ENCODE assay signal across 18 cellular contexts in the genomic region with DNA sequence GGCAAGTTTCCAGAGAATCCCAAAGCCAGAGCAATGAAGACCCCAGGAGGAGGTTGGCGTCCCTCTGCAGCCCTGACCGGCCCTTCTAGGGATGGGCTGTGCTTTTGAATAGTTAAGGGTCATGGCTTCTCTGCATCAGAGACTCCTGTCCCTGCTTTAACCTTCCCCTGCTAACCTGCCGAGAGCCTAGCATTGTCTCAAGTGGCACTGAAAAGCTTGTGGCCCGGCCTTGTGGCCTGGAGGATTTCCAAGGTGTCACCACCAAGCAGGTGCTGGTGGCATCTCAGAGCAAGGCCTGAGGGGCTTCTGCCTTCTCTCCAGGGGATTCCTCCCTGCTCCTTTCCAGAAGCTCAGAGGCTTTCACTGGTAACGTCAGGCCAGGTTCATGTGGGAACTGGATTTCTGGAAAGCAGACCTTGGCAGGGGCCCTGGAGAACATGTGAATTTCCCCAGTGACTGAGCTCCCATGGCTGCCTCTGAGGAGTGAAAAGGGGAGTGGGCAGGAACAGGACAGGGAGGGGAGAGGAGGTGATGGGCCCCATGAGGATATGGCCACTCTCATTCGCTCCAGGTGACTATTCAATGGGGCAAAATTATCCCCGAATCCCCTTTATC.
DNase-seq lines count a peak whose midpoint lies in the region; ATAC-seq and TF ChIP-seq lines count a peak whose summit lies in the region.
"Had no signal": no experiment of that assay in that cellular context is flagged by ENCODE, and none has a peak within 500 bp of the region (broad histone marks: within the 10 kb centered on the region; RNA-seq: fewer than 3 reads in every experiment).

No MANE protein-coding gene starts in this region.

- in situ Hi-C loops in GM13976 (cut with MboI; ENCODE audit: low sequenced_read_pairs, unreplicated experiment) = no loop called here

- no peaks in the 10 kb centered on the region for H3K9me3 Mint-ChIP-seq in osteocyte (ENCODE audit: unreplicated experiment)
- H3K9me3 Mint-ChIP-seq: CD4-positive, alpha-beta T cell; GM23338 had no signal

- H3K36me3 Mint-ChIP-seq in osteocyte (ENCODE audit: unreplicated experiment) = no peaks in the 10 kb centered on the region

- no peak for ATAC-seq in Right ventricle myocardium inferior
- no peak for ATAC-seq in GM19324 (IDR thresholded peaks at IDR 0.05; ENCODE audit: low FRiP score, unreplicated experiment)
- ATAC-seq: K562 had no signal

- TF ChIP-seq CTCF in right atrium auricular region (IDR thresholded peaks at IDR 0.05) = no peak
- TF ChIP-seq CTCF in osteocyte (IDR thresholded peaks at IDR 0.05) = no peak
- no peak for TF ChIP-seq CTCF in GM13976 (IDR thresholded peaks at IDR 0.05; ENCODE audit: borderline replicate concordance, control extremely low read depth, extremely low read depth, insufficient read depth, missing control alignments)

- no peaks in the 10 kb centered on the region for H3K27me3 Mint-ChIP-seq in osteocyte (ENCODE audit: unreplicated experiment)

- H3K4me3 ChIP-seq in right atrium auricular region = no peak overlapping the region
- no peak overlapping the region for H3K4me3 ChIP-seq in SJCRH30
- H3K4me3 ChIP-seq: GM23338, K562 had no signal

- no peaks in the 10 kb centered on the region for H3K4me1 ChIP-seq in right atrium auricular region
- H3K4me1 ChIP-seq in SJCRH30 = no peaks in the 10 kb centered on the region

- no peaks in the 10 kb centered on the region for H3K27me3 ChIP-seq in right atrium auricular region
- peaks cover 3% of the 10 kb centered on the region; the same call in 1 of the 2 replicates for H3K27me3 ChIP-seq in SJCRH30

- H3K27ac ChIP-seq in right atrium auricular region (no peak overlapping the region), SJCRH30 (no peak overlapping the region)
- H3K27ac ChIP-seq: HL-60 had no signal

- DNase-seq in right atrium auricular region (ENCODE audit: low spot score) (peak; percentile 9), Right ventricle myocardium inferior (ENCODE audit: missing footprints) (no peak), ecto neural progenitor cell (ENCODE audit: low spot score) (peak; percentile 34), osteocyte (ENCODE audit: extremely low spot score, unreplicated experiment) (peak; percentile 75), SJCRH30 (no peak), GM13976 (ENCODE audit: low spot score) (no peak), Ammon's horn (ENCODE audit: low spot score) (no peak)
- DNase-seq: CD4-positive, alpha-beta T cell; GF-D8; NCI-H1436 treated with DMSO at 0.1 percent for 48 hours; NCI-H345; NCI-H526 treated with DMSO at 0.1 percent for 48 hours; NK-92 treated with Interleukin-12 subunit alpha and Interleukin-12 subunit beta, amount 100 ng/mL, for 24 hours; OCI-M1 had no signal

- H3K4me3 Mint-ChIP-seq in osteocyte (ENCODE audit: unreplicated experiment) = no peak overlapping the region
- H3K4me3 Mint-ChIP-seq: CD4-positive, alpha-beta T cell; GM23338 had no signal

- H3K9me3 ChIP-seq in right atrium auricular region = no peaks in the 10 kb centered on the region
- no peaks in the 10 kb centered on the region for H3K9me3 ChIP-seq in SJCRH30 (replicated peaks)

- no peak overlapping the region for H3K27ac Mint-ChIP-seq in osteocyte (ENCODE audit: unreplicated experiment)
- H3K27ac Mint-ChIP-seq: CD4-positive, alpha-beta T cell; GM23338 had no signal

- H3K36me3 ChIP-seq in right atrium auricular region (no peaks in the 10 kb centered on the region), SJCRH30 (no peaks in the 10 kb centered on the region)

- intact Hi-C loops in Right ventricle myocardium inferior (cut with DNase I) = no loop called here

- no peaks in the 10 kb centered on the region for H3K4me1 Mint-ChIP-seq in osteocyte (ENCODE audit: unreplicated experiment)

Comparison
In these comparisons a context has a peak if more than half of its experiments do, and no peak if none do; other contexts are left out.
1. DNase-seq: peak in right atrium auricular region (single experiment), ecto neural progenitor cell (single experiment) and osteocyte (single experiment); none in Right ventricle myocardium inferior (single experiment), SJCRH30 (0 of 2), GM13976 (single experiment) and Ammon's horn (single experiment).